Comparison of ENCODE assay signal across 18 cellular contexts in the genomic region with DNA sequence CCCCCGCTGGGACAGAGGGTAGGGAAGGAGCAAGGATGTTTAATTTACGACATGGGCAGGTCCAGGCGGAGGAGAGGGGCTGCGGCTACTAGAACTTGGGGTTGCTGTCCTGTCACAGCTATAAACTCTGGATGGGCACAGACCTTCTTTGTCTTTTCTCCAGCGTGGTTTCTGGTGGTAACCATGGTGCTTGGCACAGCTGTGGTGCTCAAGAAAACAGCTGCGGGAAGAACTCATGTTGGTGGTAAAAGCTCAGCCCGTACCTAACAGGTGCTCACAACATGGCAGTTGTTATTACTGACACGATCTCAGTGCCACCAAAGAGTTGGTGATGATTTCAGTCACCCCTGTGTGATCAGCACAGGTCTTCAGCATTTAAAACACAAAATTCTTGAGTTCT. TPM values are rescaled to one million over a fixed set of nuclear protein-coding genes. Genes with fewer than 3 reads are reported as not detected.
DNase-seq lines count a peak whose midpoint lies in the region; ATAC-seq and TF ChIP-seq lines count a peak whose summit lies in the region.
"Had no signal": no experiment of that assay in that cellular context is flagged by ENCODE, and none has a peak within 500 bp of the region (broad histone marks: within the 10 kb centered on the region; RNA-seq: fewer than 3 reads in every experiment).

No MANE protein-coding gene starts in this region.

- DNase-seq in RPMI7951 (ENCODE audit: low read depth) (peak; percentile 19), spleen (peak; percentile 14), endothelial cell (ENCODE audit: low spot score) (no peak)
- no peak for DNase-seq in naive thymus-derived CD4-positive, alpha-beta T cell
- DNase-seq in stimulated activated naive CD8-positive, alpha-beta T cell treated with anti-CD3 and anti-CD28 coated beads, Interleukin-15, amount 100 ng/mL, for 72 hours, result no peak
- no peak for DNase-seq in activated CD8-positive, alpha-beta T cell treated with anti-CD3 and anti-CD28 coated beads, Interleukin-2, amount 10 ng/mL, durations not matched to agents 7 days and 5 days
- DNase-seq: BE2C; CD4-positive, CD25-positive, alpha-beta regulatory T cell; DMS79; H7; KG1; NCI-H1105; NCI-H1694; NCI-H446 treated with DMSO at 0.1 percent for 48 hours; NCI-H526 treated with DMSO at 0.1 percent for 48 hours; Right ventricle myocardium superior had no signal

- no peaks in the 10 kb centered on the region for H4K20me1 ChIP-seq in BLaER1

- no peak overlapping the region for H3K9ac ChIP-seq in BLaER1

- H3K4me1 ChIP-seq in BLaER1 (peaks cover 11% of the 10 kb centered on the region; the same call in 1 of the 2 replicates), spleen (no peaks in the 10 kb centered on the region)
- no peaks in the 10 kb centered on the region for H3K4me1 ChIP-seq in naive thymus-derived CD4-positive, alpha-beta T cell (ENCODE audit: control insufficient read depth in 2 of 2, insufficient read depth in 2 of 2, low read length in 2 of 2)
- H3K4me1 ChIP-seq: BE2C had no signal

- no peak overlapping the region for H3K27ac Mint-ChIP-seq in naive thymus-derived CD4-positive, alpha-beta T cell
- no peak overlapping the region for H3K27ac Mint-ChIP-seq in stimulated activated naive CD8-positive, alpha-beta T cell treated with anti-CD3 and anti-CD28 coated beads, Interleukin-15, amount 100 ng/mL, for 72 hours
- no peak overlapping the region for H3K27ac Mint-ChIP-seq in activated CD8-positive, alpha-beta T cell treated with anti-CD3 and anti-CD28 coated beads, Interleukin-2, amount 10 ng/mL, durations not matched to agents 7 days and 5 days
- H3K27ac Mint-ChIP-seq in endothelial cell (ENCODE audit: unreplicated experiment), result no peak overlapping the region

- no peak overlapping the region for H3K4me3 ChIP-seq in BLaER1
- H3K4me3 ChIP-seq in naive thymus-derived CD4-positive, alpha-beta T cell (ENCODE audit: low read length), result no peak overlapping the region
- no peak overlapping the region for H3K4me3 ChIP-seq in spleen

- CTCF ChIA-PET in naive thymus-derived CD4-positive, alpha-beta T cell (lab: Charles Lee), result no interaction called here
- CTCF ChIA-PET in activated CD8-positive, alpha-beta T cell treated with anti-CD3 and anti-CD28 coated beads, Interleukin-2, amount 10 ng/mL, durations not matched to agents 7 days and 5 days (lab: Charles Lee), result no interaction called here

- intact Hi-C loops in naive thymus-derived CD4-positive, alpha-beta T cell (cut with micrococcal nuclease), result no loop called here
- intact Hi-C loops in spleen (cut with DNase I; ENCODE audit: low total_unique reads), result no loop called here

- H3K9me3 Mint-ChIP-seq in naive thymus-derived CD4-positive, alpha-beta T cell, result no peaks in the 10 kb centered on the region
- no peaks in the 10 kb centered on the region for H3K9me3 Mint-ChIP-seq in stimulated activated naive CD8-positive, alpha-beta T cell treated with anti-CD3 and anti-CD28 coated beads, Interleukin-15, amount 100 ng/mL, for 72 hours
- H3K9me3 Mint-ChIP-seq in activated CD8-positive, alpha-beta T cell treated with anti-CD3 and anti-CD28 coated beads, Interleukin-2, amount 10 ng/mL, durations not matched to agents 7 days and 5 days (ENCODE audit: insufficient read depth), result no peaks in the 10 kb centered on the region
- H3K9me3 Mint-ChIP-seq in endothelial cell (ENCODE audit: unreplicated experiment), result no peaks in the 10 kb centered on the region
- H3K9me3 Mint-ChIP-seq: CD4-positive, CD25-positive, alpha-beta regulatory T cell had no signal

- peaks cover 0 to 3% (median 0%) of the 10 kb centered on the region in 5 donors for H3K27me3 Mint-ChIP-seq in naive thymus-derived CD4-positive, alpha-beta T cell
- H3K27me3 Mint-ChIP-seq in stimulated activated naive CD8-positive, alpha-beta T cell treated with anti-CD3 and anti-CD28 coated beads, Interleukin-15, amount 100 ng/mL, for 72 hours, result no peaks in the 10 kb centered on the region
- H3K27me3 Mint-ChIP-seq in activated CD8-positive, alpha-beta T cell treated with anti-CD3 and anti-CD28 coated beads, Interleukin-2, amount 10 ng/mL, durations not matched to agents 7 days and 5 days (ENCODE audit: low read depth), result no peaks in the 10 kb centered on the region
- H3K27me3 Mint-ChIP-seq in endothelial cell (ENCODE audit: unreplicated experiment), result peaks cover 1% of the 10 kb centered on the region
- H3K27me3 Mint-ChIP-seq: CD4-positive, CD25-positive, alpha-beta regulatory T cell had no signal

- POLR2A ChIA-PET in naive thymus-derived CD4-positive, alpha-beta T cell (lab: Charles Lee), result no interaction called here
- POLR2A ChIA-PET in activated CD8-positive, alpha-beta T cell treated with anti-CD3 and anti-CD28 coated beads, Interleukin-2, amount 10 ng/mL, durations not matched to agents 7 days and 5 days (lab: Charles Lee), result no interaction called here

- H3K4me1 Mint-ChIP-seq in naive thymus-derived CD4-positive, alpha-beta T cell, result no peaks in the 10 kb centered on the region
- no peaks in the 10 kb centered on the region for H3K4me1 Mint-ChIP-seq in stimulated activated naive CD8-positive, alpha-beta T cell treated with anti-CD3 and anti-CD28 coated beads, Interleukin-15, amount 100 ng/mL, for 72 hours
- no peaks in the 10 kb centered on the region for H3K4me1 Mint-ChIP-seq in activated CD8-positive, alpha-beta T cell treated with anti-CD3 and anti-CD28 coated beads, Interleukin-2, amount 10 ng/mL, durations not matched to agents 7 days and 5 days (ENCODE audit: low read depth)
- H3K4me1 Mint-ChIP-seq in endothelial cell (ENCODE audit: unreplicated experiment), result no peaks in the 10 kb centered on the region
- H3K4me1 Mint-ChIP-seq: CD4-positive, CD25-positive, alpha-beta regulatory T cell had no signal

- WGBS in spleen, 5 donors, result 76 to 82% (median 78%) methylated on average over 8 of the region's 8 CpGs

- H3K27ac ChIP-seq in BLaER1, result no peak overlapping the region
- H3K27ac ChIP-seq in naive thymus-derived CD4-positive, alpha-beta T cell (ENCODE audit: low read depth, low read length), result no peak overlapping the region
- no peak overlapping the region for H3K27ac ChIP-seq in spleen

- H3K4me3 Mint-ChIP-seq in naive thymus-derived CD4-positive, alpha-beta T cell, result no peak overlapping the region
- H3K4me3 Mint-ChIP-seq in stimulated activated naive CD8-positive, alpha-beta T cell treated with anti-CD3 and anti-CD28 coated beads, Interleukin-15, amount 100 ng/mL, for 72 hours, result no peak overlapping the region
- no peak overlapping the region for H3K4me3 Mint-ChIP-seq in activated CD8-positive, alpha-beta T cell treated with anti-CD3 and anti-CD28 coated beads, Interleukin-2, amount 10 ng/mL, durations not matched to agents 7 days and 5 days
- H3K4me3 Mint-ChIP-seq in endothelial cell (ENCODE audit: unreplicated experiment), result no peak overlapping the region
- H3K4me3 Mint-ChIP-seq: CD4-positive, CD25-positive, alpha-beta regulatory T cell had no signal

- H3K36me3 Mint-ChIP-seq in naive thymus-derived CD4-positive, alpha-beta T cell, result no peaks in the 10 kb centered on the region
- H3K36me3 Mint-ChIP-seq in activated CD8-positive, alpha-beta T cell treated with anti-CD3 and anti-CD28 coated beads, Interleukin-2, amount 10 ng/mL, durations not matched to agents 7 days and 5 days (ENCODE audit: low read depth), result no peaks in the 10 kb centered on the region
- H3K36me3 Mint-ChIP-seq in endothelial cell (ENCODE audit: low read depth, unreplicated experiment), result peaks cover 5% of the 10 kb centered on the region
- H3K36me3 Mint-ChIP-seq: CD4-positive, CD25-positive, alpha-beta regulatory T cell had no signal

- ATAC-seq in naive thymus-derived CD4-positive, alpha-beta T cell, result peak; percentile 16
- ATAC-seq in stimulated activated naive CD8-positive, alpha-beta T cell treated with anti-CD3 and anti-CD28 coated beads, Interleukin-15, amount 100 ng/mL, for 72 hours, result no peak
- ATAC-seq in activated CD8-positive, alpha-beta T cell treated with anti-CD3 and anti-CD28 coated beads, Interleukin-2, amount 10 ng/mL, durations not matched to agents 7 days and 5 days, result no peak
- ATAC-seq: HepG2 had no signal

- H3K9me3 ChIP-seq in BLaER1, result no peaks in the 10 kb centered on the region
- no peaks in the 10 kb centered on the region for H3K9me3 ChIP-seq in naive thymus-derived CD4-positive, alpha-beta T cell (ENCODE audit: control insufficient read depth in 2 of 3, low read length in 3 of 3)
- no peaks in the 10 kb centered on the region for H3K9me3 ChIP-seq in spleen
- H3K9me3 ChIP-seq: BE2C had no signal

- no peaks in the 10 kb centered on the region for H3K36me3 ChIP-seq in BLaER1
- H3K36me3 ChIP-seq in naive thymus-derived CD4-positive, alpha-beta T cell (ENCODE audit: control insufficient read depth in 2 of 3, insufficient read depth in 3 of 3, low read length in 3 of 3), result no peaks in the 10 kb centered on the region
- no peaks in the 10 kb centered on the region for H3K36me3 ChIP-seq in spleen
- H3K36me3 ChIP-seq: BE2C had no signal

- no peaks in the 10 kb centered on the region for H3K27me3 ChIP-seq in BLaER1
- H3K27me3 ChIP-seq in naive thymus-derived CD4-positive, alpha-beta T cell (ENCODE audit: control insufficient read depth in 2 of 2, insufficient read depth in 2 of 2, low read length in 2 of 2), result no peaks in the 10 kb centered on the region
- peaks cover 0 to 3% (median 0%) of the 10 kb centered on the region in 7 donors for H3K27me3 ChIP-seq in spleen (replicated peaks in 1 of 7)
- H3K27me3 ChIP-seq: BE2C had no signal

- no peak for TF ChIP-seq POLR2A in spleen (IDR thresholded peaks at IDR 0.05)

- H3K4me2 ChIP-seq in BLaER1, result peak overlapping the region; percentile 39; the same call in 1 of the 2 replicates

- TF ChIP-seq CTCF in spleen (IDR thresholded peaks at IDR 0.05 in 8 of 11, conservative IDR thresholded peaks at IDR 0.05 in 3 of 11) (no peak), endothelial cell (IDR thresholded peaks at IDR 0.05; ENCODE audit: unreplicated experiment) (no peak)

RNA-seq across cellular contexts. Expression of a gene that starts 13.8 kb away (rescaled TPM):
- total RNA-seq in RPMI7951 (2014; rRNA removed; shearing (Covaris generic)), result 7.1 and 9.4 TPM in 2 replicates
- total RNA-seq in naive thymus-derived CD4-positive, alpha-beta T cell, result 1 to 10 TPM in 2 of 5 experiments, under 1 TPM in 3; 0.32 to 2.0 (median 0.56) TPM
- polyA plus RNA-seq in naive thymus-derived CD4-positive, alpha-beta T cell, result 1 to 10 TPM in 1 of 2 donors, under 1 TPM in 1; 0.39 to 1.0 TPM
- total RNA-seq in spleen, result 1 to 10 TPM in 5 of 7 donors, under 1 TPM in 2; 0.72 to 2.6 (median 2.1) TPM
- polyA plus RNA-seq in spleen, result 1 to 10 TPM in 2 of 3 donors, under 1 TPM in 1; 0.76 to 1.4 (median 1.2) TPM
- 1 to 10 TPM in 1 of 2 experiments, under 1 TPM in 1; 0.89 to 1.0 TPM for total RNA-seq in activated CD8-positive, alpha-beta T cell treated with anti-CD3 and anti-CD28 coated beads, Interleukin-2, amount 10 ng/mL, durations not matched to agents 7 days and 5 days
- 20.6 TPM for total RNA-seq in endothelial cell (ENCODE audit: unreplicated experiment)

Comparison
In these comparisons a context has a peak if more than half of its experiments do, and no peak if none do; other contexts are left out.
1. DNase-seq: peak in RPMI7951 (single experiment) and spleen (single experiment); none in naive thymus-derived CD4-positive, alpha-beta T cell (0 of 9), stimulated activated naive CD8-positive, alpha-beta T cell treated with anti-CD3 and anti-CD28 coated beads, Interleukin-15, amount 100 ng/mL, for 72 hours (0 of 2), activated CD8-positive, alpha-beta T cell treated with anti-CD3 and anti-CD28 coated beads, Interleukin-2, amount 10 ng/mL, durations not matched to agents 7 days and 5 days (single experiment) and endothelial cell (single experiment).